14 cellular contexts compared by ENCODE assay signal in genomic region chr10:102624751-102625330, GRCh38. TPM values are rescaled to one million over a fixed set of nuclear protein-coding genes. Genes with fewer than 3 reads are reported as not detected.
A peak's percentile ranks its signal among the peaks of the same experiment; 100 is the strongest.
DNase-seq lines count a peak whose midpoint lies in the region; ATAC-seq, FAIRE-seq and TF ChIP-seq lines count a peak whose summit lies in the region.
"Had no signal": no experiment of that assay in that cellular context is flagged by ENCODE, and none has a peak within 500 bp of the region (broad histone marks: within the 10 kb centered on the region; RNA-seq: fewer than 3 reads in every experiment).

No MANE protein-coding gene starts in this region.

- H3K9me3 ChIP-seq in left ventricle myocardium inferior (replicated peaks) (no peaks in the 10 kb centered on the region), esophagus muscularis mucosa (no peaks in the 10 kb centered on the region), osteoblast (ENCODE audit: low read depth, low read length) (no peaks in the 10 kb centered on the region), transverse colon (no peaks in the 10 kb centered on the region)
- H3K9me3 ChIP-seq: psoas muscle had no signal

- H3K27me3 ChIP-seq in left ventricle myocardium inferior (ENCODE audit: low read depth): no peaks in the 10 kb centered on the region
- H3K27me3 ChIP-seq in esophagus muscularis mucosa: no peaks in the 10 kb centered on the region
- H3K27me3 ChIP-seq in osteoblast (ENCODE audit: insufficient read depth, low read length): no peaks in the 10 kb centered on the region
- H3K27me3 ChIP-seq in transverse colon: no peaks in the 10 kb centered on the region

- in situ Hi-C loops in transverse colon (cut with MboI; ENCODE audit: low pct_ligation_motif_present in 1 of 4, low pct_unique_long_range_greater_than_20kb in 1 of 4, low sequenced_read_pairs in 3 of 4): no loop called here

- 72% methylated on average over 8 of the region's 8 CpGs for WGBS in esophagus muscularis mucosa
- WGBS in transverse colon (ENCODE audit: low coverage in 1 of 2), 2 donors: 80 to 87% methylated on average over 4 to 8 of the region's 8 CpGs

- TF ChIP-seq EP300 in esophagus muscularis mucosa (IDR thresholded peaks at IDR 0.05): no peak
- no peak for TF ChIP-seq EP300 in transverse colon (IDR thresholded peaks at IDR 0.05; ENCODE audit: low read depth)

- H2AFZ ChIP-seq in osteoblast (ENCODE audit: low read length): no peak overlapping the region

- peak overlapping the region; percentile 7 for H3K4me2 ChIP-seq in osteoblast (ENCODE audit: insufficient read depth, low read length)

- ATAC-seq in Right ventricle myocardium inferior (no peak), HG03159 (IDR thresholded peaks at IDR 0.05; ENCODE audit: unreplicated experiment) (no peak)
- ATAC-seq: psoas muscle had no signal

- intact Hi-C loops in left ventricle myocardium inferior (cut with micrococcal nuclease): no loop called here
- intact Hi-C loops in Right ventricle myocardium inferior (cut with DNase I): no loop called here
- intact Hi-C loops in esophagus muscularis mucosa (cut with DNase I): no loop called here
- intact Hi-C loops in transverse colon (cut with DNase I; ENCODE audit: low total_unique reads): no loop called here

- TF ChIP-seq CTCF in left ventricle myocardium inferior (IDR thresholded peaks at IDR 0.05; ENCODE audit: borderline replicate concordance) (no peak), esophagus muscularis mucosa (IDR thresholded peaks at IDR 0.05) (no peak), osteoblast (IDR thresholded peaks at IDR 0.05; ENCODE audit: extremely low read depth, low read depth, low read length) (no peak), transverse colon (IDR thresholded peaks at IDR 0.05) (no peak)

- H4K20me1 ChIP-seq in osteoblast (ENCODE audit: insufficient read depth, low read length): no peaks in the 10 kb centered on the region

- FAIRE-seq in GM19239 (lab: Jason Lieb, UNC): no peak

- no peaks in the 10 kb centered on the region for H3K79me2 ChIP-seq in osteoblast (ENCODE audit: insufficient read depth, low read length)

- H3K36me3 ChIP-seq in left ventricle myocardium inferior (no peaks in the 10 kb centered on the region), esophagus muscularis mucosa (peaks cover 0 to under 1% (median 0%) of the 10 kb centered on the region in 4 donors), osteoblast (ENCODE audit: insufficient read depth, low read length) (no peaks in the 10 kb centered on the region), transverse colon (no peaks in the 10 kb centered on the region)

- H3K4me1 ChIP-seq in left ventricle myocardium inferior (peaks cover 83% of the 10 kb centered on the region), esophagus muscularis mucosa (peaks cover 68 to 84% (median 83%) of the 10 kb centered on the region in 4 donors), osteoblast (ENCODE audit: insufficient read depth, low read length) (peaks cover 73% of the 10 kb centered on the region), transverse colon (peaks cover 39 to 58% (median 50%) of the 10 kb centered on the region in 4 donors)

- TF ChIP-seq POLR2A in esophagus muscularis mucosa (IDR thresholded peaks at IDR 0.05; ENCODE audit: low read depth) (no peak), transverse colon (IDR thresholded peaks at IDR 0.05) (no peak)

- H3K27ac ChIP-seq in left ventricle myocardium inferior (replicated peaks): peak overlapping the region; percentile 91
- peak overlapping the region in 3 of 4 donors; percentile 23 to 90 (median 81) for H3K27ac ChIP-seq in esophagus muscularis mucosa (replicated peaks in 1 of 4)
- peak overlapping the region; percentile 76 for H3K27ac ChIP-seq in osteoblast (ENCODE audit: low read depth, low read length)
- H3K27ac ChIP-seq in transverse colon: peak overlapping the region in 2 of 4 donors; percentile 27 to 88
- H3K27ac ChIP-seq: psoas muscle had no signal

- DNase-seq in left ventricle myocardium inferior (peak; percentile 2), Right ventricle myocardium inferior (ENCODE audit: missing footprints) (no peak), esophagus muscularis mucosa (ENCODE audit: extremely low spot score) (no peak), osteoblast (ENCODE audit: insufficient read length, low spot score, missing footprints) (peak; percentile 82), NCI-H2171 treated with DMSO at 0.1 percent for 48 hours (lab: John Stamatoyannopoulos, UW) (no peak), GM19239 (ENCODE audit: insufficient read length, low spot score) (no peak), transverse colon (no peak)
- DNase-seq: activated CD4-positive, alpha-beta T cell treated with anti-CD3 and anti-CD28 coated beads, Interleukin-2, amount 50 U/mL, for 4 hours; effector CD8-positive, alpha-beta T cell; immature natural killer cell; NCI-H1092 treated with DMSO at 0.1 percent for 48 hours; NCI-H2227 treated with DMSO at 0.1 percent for 48 hours; psoas muscle had no signal

- no peak overlapping the region for H3K4me3 ChIP-seq in left ventricle myocardium inferior
- H3K4me3 ChIP-seq in esophagus muscularis mucosa: no peak overlapping the region
- H3K4me3 ChIP-seq in osteoblast (ENCODE audit: insufficient read depth, low read length): no peak overlapping the region
- no peak overlapping the region for H3K4me3 ChIP-seq in transverse colon
- H3K4me3 ChIP-seq: psoas muscle had no signal

RNA-seq across cellular contexts. Expression of gene TRIM8, which starts 19.4 kb away (rescaled TPM):
- total RNA-seq in left ventricle myocardium inferior (95.1 TPM), Right ventricle myocardium inferior (109 TPM), esophagus muscularis mucosa (100 to 1,000 TPM; 103 to 170 (median 159) TPM), osteoblast (107 and 126 TPM in 2 replicates), transverse colon (100 to 1,000 TPM in 1 of 4 donors, 10 to 100 TPM in 3; 59.1 to 108 (median 66.8) TPM)

Comparison
In these comparisons a context has a peak if more than half of its experiments do, and no peak if none do; other contexts are left out.
1. DNase-seq: peak in left ventricle myocardium inferior (single experiment) and osteoblast (single experiment); none in Right ventricle myocardium inferior (single experiment), esophagus muscularis mucosa (single experiment), NCI-H2171 treated with DMSO at 0.1 percent for 48 hours (single experiment), GM19239 (single experiment) and transverse colon (single experiment).